8 cellular contexts compared by ENCODE assay signal in the genomic region with DNA sequence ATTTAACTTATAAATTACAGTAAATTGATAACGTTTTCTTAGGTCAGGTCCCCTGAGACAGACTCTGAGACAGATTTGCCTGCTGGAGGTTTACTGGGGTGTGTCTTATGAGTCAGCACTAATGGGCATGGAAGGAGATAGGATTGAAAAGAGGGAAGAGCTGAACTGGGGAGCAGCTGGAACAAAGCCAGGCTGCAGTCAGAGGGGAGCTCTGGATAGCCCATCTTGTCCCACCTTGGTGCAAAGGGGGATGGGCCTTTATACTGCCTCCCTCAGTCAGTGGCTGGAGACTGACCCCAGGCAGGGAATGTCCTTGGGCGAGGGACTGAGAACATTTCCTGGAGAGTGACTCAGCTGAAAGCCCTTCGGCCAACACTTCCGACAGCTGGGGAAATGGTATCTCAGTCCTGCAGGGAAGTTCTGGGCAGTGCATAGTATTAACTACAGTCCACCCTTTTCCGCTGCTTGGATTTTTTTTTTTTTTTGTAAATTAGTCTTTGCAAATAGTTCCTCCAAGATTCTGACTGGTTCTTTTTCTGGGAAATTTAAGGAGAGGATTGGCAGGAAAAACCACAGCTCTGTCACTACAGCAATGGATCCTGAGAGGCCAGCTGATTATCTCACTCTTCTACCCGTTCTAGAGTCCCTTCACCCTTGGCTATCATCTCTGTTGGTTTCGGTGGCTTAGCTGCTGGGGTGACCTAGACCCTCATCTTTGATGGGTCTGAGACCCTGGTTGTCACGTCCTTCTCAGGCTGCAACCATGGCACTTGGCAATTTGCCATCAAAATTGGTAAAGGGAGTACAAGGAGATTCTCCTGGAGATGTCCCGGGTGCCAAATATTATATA. TPM values are rescaled to one million over a fixed set of nuclear protein-coding genes. Genes with fewer than 3 reads are reported as not detected.
DNase-seq lines count a peak whose midpoint lies in the region; ATAC-seq and TF ChIP-seq lines count a peak whose summit lies in the region.

No MANE protein-coding gene starts in this region.

- intact Hi-C loops in left ventricle myocardium superior (cut with micrococcal nuclease) = no loop called here

- TF ChIP-seq CTCF in VCaP (conservative IDR thresholded peaks at IDR 0.05) = no peak

- ATAC-seq in left ventricle myocardium superior (peak; percentile 99), HG02588 (IDR thresholded peaks at IDR 0.05; ENCODE audit: unreplicated experiment) (no peak)

- DNase-seq in H4 (ENCODE audit: low spot score) = peak; percentile 87
- peak; percentile 65 for DNase-seq in left ventricle myocardium superior
- DNase-seq in skeletal muscle cell (ENCODE audit: low read depth) = peak; percentile 70
- no peak for DNase-seq in MV-4-11 (lab: John Stamatoyannopoulos, UW)
- no peak for DNase-seq in NCI-H524 (lab: John Stamatoyannopoulos, UW)
- DNase-seq in NOMO-1 (lab: John Stamatoyannopoulos, UW; ENCODE audit: unreplicated experiment in 2 of 2) = no peak

- no peak overlapping the region for H3K4me3 ChIP-seq in skeletal muscle cell (ENCODE audit: low read depth, low read length)

- peak overlapping the region; percentile 16; the same call in 1 of the 2 replicates for H3K27ac ChIP-seq in VCaP

RNA-seq across cellular contexts. Expression of gene CDC42BPA, which starts 39.2 kb away (rescaled TPM):
- total RNA-seq in H4 (2014; rRNA removed; shearing (Covaris generic)) = 7.5 and 13.5 TPM in 2 replicates
- total RNA-seq in left ventricle myocardium superior = 37.4 TPM

Comparison
In these comparisons a context has a peak if more than half of its experiments do, and no peak if none do; other contexts are left out.
1. DNase-seq: peak in H4 (single experiment), left ventricle myocardium superior (single experiment) and skeletal muscle cell (single experiment); none in MV-4-11 (single experiment), NCI-H524 (0 of 2) and NOMO-1 (0 of 2).